In the genomic region with DNA sequence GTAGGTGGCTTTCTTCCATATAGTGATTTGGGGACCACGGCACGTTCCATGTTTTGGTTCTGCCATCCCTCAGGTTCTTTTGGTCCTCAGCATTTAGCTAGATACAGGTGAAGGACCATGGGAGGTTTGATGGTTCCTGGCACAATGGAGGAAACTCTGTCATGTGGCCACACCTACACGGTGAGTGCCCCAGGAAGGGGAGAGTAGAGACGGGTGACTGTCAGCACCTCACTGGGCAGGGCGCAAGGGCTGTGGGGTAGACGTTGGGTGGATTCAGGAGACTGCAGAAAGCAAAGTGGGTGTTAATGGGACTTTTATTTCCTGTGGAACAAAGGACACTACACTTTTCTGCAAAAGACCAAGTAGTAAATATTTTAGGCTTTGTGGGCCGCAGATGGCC, we compare ENCODE assay signal across 18 cellular contexts.
DNase-seq lines count a peak whose midpoint lies in the region; ATAC-seq lines count a peak whose summit lies in the region.
"Had no signal": no experiment of that assay in that cellular context is flagged by ENCODE, and none has a peak within 500 bp of the region (broad histone marks: within the 10 kb centered on the region; RNA-seq: fewer than 3 reads in every experiment).

No MANE protein-coding gene starts in this region.

- H3K9me3 Mint-ChIP-seq in stimulated activated naive CD8-positive, alpha-beta T cell treated with anti-CD3 and anti-CD28 coated beads, Interleukin-15, Interleukin-2, amounts not matched to agents 100 ng/mL and 50 ng/mL, for 24 hours = no peaks in the 10 kb centered on the region
- H3K9me3 Mint-ChIP-seq in activated CD8-positive, alpha-beta T cell treated with anti-CD3 and anti-CD28 coated beads, Interleukin-2, amount 10 ng/mL, durations not matched to agents 7 days and 5 days (ENCODE audit: insufficient read depth) = no peaks in the 10 kb centered on the region
- H3K9me3 Mint-ChIP-seq in naive thymus-derived CD8-positive, alpha-beta T cell = no peaks in the 10 kb centered on the region
- H3K9me3 Mint-ChIP-seq: activated naive CD8-positive, alpha-beta T cell treated with anti-CD3 and anti-CD28 coated beads, Interleukin-2, amount 10 ng/mL, durations not matched to agents 7 days and 5 days had no signal

- DNase-seq in stimulated activated naive CD8-positive, alpha-beta T cell treated with anti-CD3 and anti-CD28 coated beads, Interleukin-15, Interleukin-2, amounts not matched to agents 100 U/mL and 50 U/mL, for 24 hours = no peak
- no peak for DNase-seq in activated CD8-positive, alpha-beta T cell treated with anti-CD3 and anti-CD28 coated beads, Interleukin-2, amount 10 ng/mL, durations not matched to agents 7 days and 5 days
- DNase-seq in naive thymus-derived CD8-positive, alpha-beta T cell = no peak
- DNase-seq in midbrain (lab: John Stamatoyannopoulos, UW) = no peak
- DNase-seq in stimulated activated CD4-positive, alpha-beta T cell treated with anti-CD3 and anti-CD28 coated beads, Interleukin-15, amount 100 ng/mL, for 24 hours = no peak
- DNase-seq: activated naive CD8-positive, alpha-beta T cell treated with anti-CD3 and anti-CD28 coated beads, Interleukin-2, amount 10 ng/mL, durations not matched to agents 7 days and 5 days; colonic mucosa; GM23248; left ventricle myocardium inferior; mucosa of descending colon; MV-4-11; NCI-H1694; NCI-H2171 treated with DMSO at 0.1 percent for 48 hours; NCI-H69; right cardiac atrium; tibial artery had no signal

- POLR2A ChIA-PET in activated CD8-positive, alpha-beta T cell treated with anti-CD3 and anti-CD28 coated beads, Interleukin-2, amount 10 ng/mL, durations not matched to agents 7 days and 5 days (lab: Charles Lee) = no interaction called here
- POLR2A ChIA-PET in naive thymus-derived CD8-positive, alpha-beta T cell (lab: Charles Lee) = no interaction called here

- no peak for ATAC-seq in stimulated activated naive CD8-positive, alpha-beta T cell treated with anti-CD3 and anti-CD28 coated beads, Interleukin-15, Interleukin-2, amounts not matched to agents 100 U/mL and 50 U/mL, for 24 hours
- peak; percentile 44 for ATAC-seq in activated CD8-positive, alpha-beta T cell treated with anti-CD3 and anti-CD28 coated beads, Interleukin-2, amount 10 ng/mL, durations not matched to agents 7 days and 5 days
- ATAC-seq in naive thymus-derived CD8-positive, alpha-beta T cell = peak in 1 of 2 donors; percentile 52
- no peak for ATAC-seq in GM21390 (IDR thresholded peaks at IDR 0.05; ENCODE audit: unreplicated experiment)
- ATAC-seq: mucosa of descending colon had no signal

- peaks cover 57% of the 10 kb centered on the region for H3K4me1 Mint-ChIP-seq in stimulated activated naive CD8-positive, alpha-beta T cell treated with anti-CD3 and anti-CD28 coated beads, Interleukin-15, Interleukin-2, amounts not matched to agents 100 ng/mL and 50 ng/mL, for 24 hours (ENCODE audit: low read depth)
- H3K4me1 Mint-ChIP-seq in activated CD8-positive, alpha-beta T cell treated with anti-CD3 and anti-CD28 coated beads, Interleukin-2, amount 10 ng/mL, durations not matched to agents 7 days and 5 days (ENCODE audit: low read depth) = peaks cover 28% of the 10 kb centered on the region
- H3K4me1 Mint-ChIP-seq in naive thymus-derived CD8-positive, alpha-beta T cell = peaks cover 37 to 82% (median 72%) of the 10 kb centered on the region in 4 donors

- peak overlapping the region; percentile 72 for H3K27ac Mint-ChIP-seq in stimulated activated naive CD8-positive, alpha-beta T cell treated with anti-CD3 and anti-CD28 coated beads, Interleukin-15, Interleukin-2, amounts not matched to agents 100 ng/mL and 50 ng/mL, for 24 hours
- H3K27ac Mint-ChIP-seq in activated CD8-positive, alpha-beta T cell treated with anti-CD3 and anti-CD28 coated beads, Interleukin-2, amount 10 ng/mL, durations not matched to agents 7 days and 5 days = peak overlapping the region; percentile 54
- H3K27ac Mint-ChIP-seq in naive thymus-derived CD8-positive, alpha-beta T cell = peak overlapping the region; percentile 11 to 84 (median 62)
- H3K27ac Mint-ChIP-seq: activated naive CD8-positive, alpha-beta T cell treated with anti-CD3 and anti-CD28 coated beads, Interleukin-2, amount 10 ng/mL, durations not matched to agents 7 days and 5 days had no signal

- no peak overlapping the region for H3K4me3 Mint-ChIP-seq in stimulated activated naive CD8-positive, alpha-beta T cell treated with anti-CD3 and anti-CD28 coated beads, Interleukin-15, Interleukin-2, amounts not matched to agents 100 ng/mL and 50 ng/mL, for 24 hours
- H3K4me3 Mint-ChIP-seq in activated CD8-positive, alpha-beta T cell treated with anti-CD3 and anti-CD28 coated beads, Interleukin-2, amount 10 ng/mL, durations not matched to agents 7 days and 5 days = no peak overlapping the region
- peak overlapping the region in 2 of 10 donors; percentile 2 to 39 for H3K4me3 Mint-ChIP-seq in naive thymus-derived CD8-positive, alpha-beta T cell
- H3K4me3 Mint-ChIP-seq: activated naive CD8-positive, alpha-beta T cell treated with anti-CD3 and anti-CD28 coated beads, Interleukin-2, amount 10 ng/mL, durations not matched to agents 7 days and 5 days had no signal

- CTCF ChIA-PET in activated CD8-positive, alpha-beta T cell treated with anti-CD3 and anti-CD28 coated beads, Interleukin-2, amount 10 ng/mL, durations not matched to agents 7 days and 5 days (lab: Charles Lee) = no interaction called here

- H3K27me3 Mint-ChIP-seq in stimulated activated naive CD8-positive, alpha-beta T cell treated with anti-CD3 and anti-CD28 coated beads, Interleukin-15, Interleukin-2, amounts not matched to agents 100 ng/mL and 50 ng/mL, for 24 hours = no peaks in the 10 kb centered on the region
- no peaks in the 10 kb centered on the region for H3K27me3 Mint-ChIP-seq in activated CD8-positive, alpha-beta T cell treated with anti-CD3 and anti-CD28 coated beads, Interleukin-2, amount 10 ng/mL, durations not matched to agents 7 days and 5 days (ENCODE audit: low read depth)
- H3K27me3 Mint-ChIP-seq in naive thymus-derived CD8-positive, alpha-beta T cell = no peaks in the 10 kb centered on the region
- H3K27me3 Mint-ChIP-seq: activated naive CD8-positive, alpha-beta T cell treated with anti-CD3 and anti-CD28 coated beads, Interleukin-2, amount 10 ng/mL, durations not matched to agents 7 days and 5 days had no signal

- H3K36me3 Mint-ChIP-seq in stimulated activated naive CD8-positive, alpha-beta T cell treated with anti-CD3 and anti-CD28 coated beads, Interleukin-15, Interleukin-2, amounts not matched to agents 100 ng/mL and 50 ng/mL, for 24 hours (ENCODE audit: low read depth) = peaks cover 46% of the 10 kb centered on the region
- peaks cover 49% of the 10 kb centered on the region for H3K36me3 Mint-ChIP-seq in activated CD8-positive, alpha-beta T cell treated with anti-CD3 and anti-CD28 coated beads, Interleukin-2, amount 10 ng/mL, durations not matched to agents 7 days and 5 days (ENCODE audit: low read depth)
- peaks cover 0 to 71% (median 13%) of the 10 kb centered on the region in 3 donors for H3K36me3 Mint-ChIP-seq in naive thymus-derived CD8-positive, alpha-beta T cell
